Comparison of ENCODE assay signal across 9 cellular contexts in genomic region chr4:105348719-105349118, GRCh38.
"Had no signal": no experiment of that assay in that cellular context is flagged by ENCODE, and none has a peak within 500 bp of the region (broad histone marks: within the 10 kb centered on the region; RNA-seq: fewer than 3 reads in every experiment).

No MANE protein-coding gene starts in this region.

- H3K4me3 ChIP-seq: GM23248, HAP-1, K562 had no signal

- H3K9me3 ChIP-seq: HAP-1 had no signal

- H3K36me3 ChIP-seq: HAP-1 had no signal

- H3K4me1 ChIP-seq: HAP-1 had no signal

- H3K9ac ChIP-seq: GM23248 had no signal

- ATAC-seq: HCT116 had no signal

- DNase-seq: GM23248, GOT3, H7, HFFc6, IMR-90 had no signal

- H2AFZ ChIP-seq: GM23248 had no signal

- H3K27ac ChIP-seq: GM23248, HL-60 had no signal

- FAIRE-seq: K562 had no signal
